In genomic region chr13:112606125-112607001, GRCh38 we compare ENCODE assay signal across 1 cellular context.
TF ChIP-seq lines count a peak whose summit lies in the region.

No MANE protein-coding gene starts in this region.

TF ChIP-seq in HepG2, 621 proteins besides CTCF, POLR2A, EP300 and RAD21 (continued from another document and continues in another):
- TF ChIP-seq TFDP1 (CRISPR knock-in tag; IDR thresholded peaks at IDR 0.05; ENCODE audit: borderline replicate concordance), result peak; percentile 69; the same call in 1 of the 2 replicates
- TF ChIP-seq HOXA7 (CRISPR knock-in tag; IDR thresholded peaks at IDR 0.05), result no peak
- no peak for TF ChIP-seq CEBPZ (IDR thresholded peaks at IDR 0.05; ENCODE audit: low read length)
- no peak for TF ChIP-seq ZNF564 (CRISPR knock-in tag; IDR thresholded peaks at IDR 0.05)
- peak; percentile 74; the same call in 1 of the 2 replicates for TF ChIP-seq ZFP91 (CRISPR knock-in tag; IDR thresholded peaks at IDR 0.05; ENCODE audit: borderline replicate concordance)
- no peak for TF ChIP-seq TFE3 (CRISPR knock-in tag; IDR thresholded peaks at IDR 0.05)
- no peak for TF ChIP-seq ZNF205 (CRISPR knock-in tag; IDR thresholded peaks at IDR 0.05)
- TF ChIP-seq IRF1 (CRISPR knock-in tag; IDR thresholded peaks at IDR 0.05; ENCODE audit: low read depth), result no peak
- no peak for TF ChIP-seq TAF1 (CRISPR knock-in tag; IDR thresholded peaks at IDR 0.05)
- no peak for TF ChIP-seq HMG20A (CRISPR knock-in tag; IDR thresholded peaks at IDR 0.05; ENCODE audit: borderline replicate concordance)
- TF ChIP-seq LRRFIP1 (CRISPR knock-in tag; conservative IDR thresholded peaks at IDR 0.05), result no peak
- TF ChIP-seq FOSL2 (CRISPR knock-in tag; IDR thresholded peaks at IDR 0.05), result no peak
- TF ChIP-seq STAT5B (CRISPR knock-in tag; IDR thresholded peaks at IDR 0.05), result no peak
- no peak for TF ChIP-seq ADNP (CRISPR knock-in tag; IDR thresholded peaks at IDR 0.05)
- no peak for TF ChIP-seq ZNF337 (CRISPR knock-in tag; IDR thresholded peaks at IDR 0.05; ENCODE audit: borderline replicate concordance, low read depth)
- no peak for TF ChIP-seq ZBTB26 (CRISPR knock-in tag; IDR thresholded peaks at IDR 0.05; ENCODE audit: borderline replicate concordance)
- peak; percentile 30 for TF ChIP-seq ASH2L (IDR thresholded peaks at IDR 0.05; ENCODE audit: insufficient read length, low read depth, low read length)
- TF ChIP-seq HOXD1 (CRISPR knock-in tag; IDR thresholded peaks at IDR 0.05), result no peak
- TF ChIP-seq GATA4 (IDR thresholded peaks at IDR 0.05; ENCODE audit: borderline replicate concordance, low read depth), result no peak
- 0 out of 2 replicates have a peak, but pooled peaks have one; percentile 71 for TF ChIP-seq EZH2 (conservative IDR thresholded peaks at IDR 0.05; ENCODE audit: low read depth, low read length)
- no peak for TF ChIP-seq SOX6 (IDR thresholded peaks at IDR 0.05)
- TF ChIP-seq SOX6 (CRISPR knock-in tag; IDR thresholded peaks at IDR 0.05), result 0 out of 2 replicates have a peak, but pooled peaks have one; percentile 30
- no peak; the same call in 1 of the 2 replicates for TF ChIP-seq HIVEP1 (CRISPR knock-in tag; IDR thresholded peaks at IDR 0.05)
- no peak for TF ChIP-seq FOXK2 (IDR thresholded peaks at IDR 0.05)
- 0 out of 2 replicates have a peak, but pooled peaks have one; percentile 30 for TF ChIP-seq TBX2 (CRISPR knock-in tag; IDR thresholded peaks at IDR 0.05; ENCODE audit: borderline replicate concordance)
- TF ChIP-seq SRF (IDR thresholded peaks at IDR 0.05; ENCODE audit: low read depth, low read length), result no peak
- TF ChIP-seq ZBTB42 (CRISPR knock-in tag; IDR thresholded peaks at IDR 0.05), result no peak
- no peak for TF ChIP-seq ZNF124 (CRISPR knock-in tag; IDR thresholded peaks at IDR 0.05)
- TF ChIP-seq ZSCAN25 (CRISPR knock-in tag; IDR thresholded peaks at IDR 0.05), result no peak
- TF ChIP-seq SRSF1 (optimal IDR thresholded peaks at IDR 0.05; ENCODE audit: low read depth, low read length), result no peak
- TF ChIP-seq PAXIP1 (CRISPR knock-in tag; conservative IDR thresholded peaks at IDR 0.05), result no peak
- no peak for TF ChIP-seq ZBTB46 (CRISPR knock-in tag; IDR thresholded peaks at IDR 0.05; ENCODE audit: borderline replicate concordance)
- TF ChIP-seq CENPT (CRISPR knock-in tag; IDR thresholded peaks at IDR 0.05; ENCODE audit: low read depth), result no peak
- peak; percentile 19; the same call in 1 of the 2 replicates for TF ChIP-seq GATAD1 (CRISPR knock-in tag; IDR thresholded peaks at IDR 0.05)
- TF ChIP-seq SUZ12 (IDR thresholded peaks at IDR 0.05; ENCODE audit: low read depth, low read length), result no peak
- TF ChIP-seq ZNF615 (CRISPR knock-in tag; IDR thresholded peaks at IDR 0.05; ENCODE audit: borderline replicate concordance), result no peak
- TF ChIP-seq FOXP4 (CRISPR knock-in tag; IDR thresholded peaks at IDR 0.05), result no peak
- no peak for TF ChIP-seq MLLT10 (CRISPR knock-in tag; IDR thresholded peaks at IDR 0.05)
- TF ChIP-seq ZNF678 (CRISPR knock-in tag; IDR thresholded peaks at IDR 0.05), result no peak
- no peak for TF ChIP-seq ZNF234 (CRISPR knock-in tag; conservative IDR thresholded peaks at IDR 0.05)
- TF ChIP-seq HNF4A (CRISPR knock-in tag; IDR thresholded peaks at IDR 0.05), result no peak
